8 cellular contexts compared by ENCODE assay signal in genomic region chr15:68279779-68280745, GRCh38. TPM values are rescaled to one million over a fixed set of nuclear protein-coding genes. Genes with fewer than 3 reads are reported as not detected.
A peak's percentile ranks its signal among the peaks of the same experiment; 100 is the strongest.
DNase-seq lines count a peak whose midpoint lies in the region.

No MANE protein-coding gene starts in this region.

- H3K27me3 Mint-ChIP-seq in activated CD4-positive, alpha-beta T cell treated with anti-CD3 and anti-CD28 coated beads, Interleukin-2, amount 10 ng/mL, durations not matched to agents 7 days and 5 days = no peaks in the 10 kb centered on the region
- no peaks in the 10 kb centered on the region for H3K27me3 Mint-ChIP-seq in activated T-helper 2 cell treated with anti-CD3 and anti-CD28 coated beads, Interferon-gamma antibody, Interleukin-2, Interleukin-4, amounts not matched to agents 10 μg/mL and 5 μg/mL and 100 μg/mL, durations not matched to agents 14 hours and 24 hours and 36 hours (ENCODE audit: low read depth)

- H3K4me3 ChIP-seq in iPS-20b (ENCODE audit: low read length) = peak overlapping the region; percentile 98

- H3K27ac ChIP-seq in iPS-20b (ENCODE audit: low read length) = no peak overlapping the region
- H3K27ac ChIP-seq in temporal lobe (ENCODE audit: low read depth, low read length) = peak overlapping the region; percentile 46

- H3K27ac Mint-ChIP-seq in activated CD4-positive, alpha-beta T cell treated with anti-CD3 and anti-CD28 coated beads, Interleukin-2, amount 10 ng/mL, durations not matched to agents 7 days and 5 days = peak overlapping the region; percentile 74
- H3K27ac Mint-ChIP-seq in activated T-helper 2 cell treated with anti-CD3 and anti-CD28 coated beads, Interferon-gamma antibody, Interleukin-2, Interleukin-4, amounts not matched to agents 10 μg/mL and 5 μg/mL and 100 μg/mL, durations not matched to agents 14 hours and 24 hours and 36 hours = peak overlapping the region; percentile 38

- intact Hi-C loops in activated T-helper 2 cell treated with anti-CD3 and anti-CD28 coated beads, Interferon-gamma antibody, Interleukin-2, Interleukin-4, amounts not matched to agents 10 μg/mL and 5 μg/mL and 100 μg/mL, durations not matched to agents 14 hours and 24 hours and 36 hours (cut with micrococcal nuclease) = loop anchor here (2.0 to 5.0 kb wide), 5 partner anchors 19 to 542 kb away; partner anchors contain the start of genes ANP32A, CLN6 and PIAS1

- H3K27me3 ChIP-seq in iPS-20b (ENCODE audit: insufficient read depth, low read length) = no peaks in the 10 kb centered on the region

- H3K4me1 Mint-ChIP-seq in activated CD4-positive, alpha-beta T cell treated with anti-CD3 and anti-CD28 coated beads, Interleukin-2, amount 10 ng/mL, durations not matched to agents 7 days and 5 days = peaks cover 58% of the 10 kb centered on the region
- H3K4me1 Mint-ChIP-seq in activated T-helper 2 cell treated with anti-CD3 and anti-CD28 coated beads, Interferon-gamma antibody, Interleukin-2, Interleukin-4, amounts not matched to agents 10 μg/mL and 5 μg/mL and 100 μg/mL, durations not matched to agents 14 hours and 24 hours and 36 hours (ENCODE audit: low read depth) = peaks cover 36% of the 10 kb centered on the region

- H3K9ac ChIP-seq in iPS-20b (ENCODE audit: low read depth, low read length) = peak overlapping the region; percentile 97; the same call in 1 of the 2 replicates

- H3K4me3 Mint-ChIP-seq in activated CD4-positive, alpha-beta T cell treated with anti-CD3 and anti-CD28 coated beads, Interleukin-2, amount 10 ng/mL, durations not matched to agents 7 days and 5 days = peak overlapping the region; percentile 98
- H3K4me3 Mint-ChIP-seq in activated T-helper 2 cell treated with anti-CD3 and anti-CD28 coated beads, Interferon-gamma antibody, Interleukin-2, Interleukin-4, amounts not matched to agents 10 μg/mL and 5 μg/mL and 100 μg/mL, durations not matched to agents 14 hours and 24 hours and 36 hours (ENCODE audit: low read depth) = peak overlapping the region; percentile 100

- no peak for DNase-seq in activated CD4-positive, alpha-beta T cell treated with anti-CD3 and anti-CD28 coated beads, Interleukin-2, amount 10 ng/mL, durations not matched to agents 7 days and 5 days
- DNase-seq in activated CD4-positive, alpha-beta T cell treated with anti-CD3 and anti-CD28 coated beads, Interleukin-2, amount 50 U/mL, for 48 hours = no peak
- DNase-seq in activated T-helper 2 cell treated with anti-CD3 and anti-CD28 coated beads, Interferon-gamma antibody, Interleukin-2, Interleukin-4, amounts not matched to agents 10 μg/mL and 5 μg/mL and 100 μg/mL, durations not matched to agents 14 hours and 24 hours and 36 hours (ENCODE audit: low spot score) = no peak
- no peak for DNase-seq in D341Med (ENCODE audit: low spot score)
- DNase-seq in stimulated activated CD4-positive, alpha-beta T cell treated with anti-CD3 and anti-CD28 coated beads, Interleukin-4, amount 100 ng/mL, for 24 hours = no peak
- DNase-seq in stimulated activated CD8-positive, alpha-beta memory T cell treated with anti-CD3 and anti-CD28 coated beads, Interleukin-4, amount 100 ng/mL, for 48 hours = no peak

- CTCF ChIA-PET in activated CD4-positive, alpha-beta T cell treated with anti-CD3 and anti-CD28 coated beads, Interleukin-2, amount 10 ng/mL, durations not matched to agents 7 days and 5 days (lab: Charles Lee) = interaction anchor here (1.0 to 1.6 kb wide), 3 partner anchors 9 to 27 kb away, joined by 3 to 4 read pairs (median 4); no protein-coding TSS in a partner anchor

- H3K4me1 ChIP-seq in iPS-20b (ENCODE audit: insufficient read depth, low read length) = peaks cover 32% of the 10 kb centered on the region

- POLR2A ChIA-PET in activated CD4-positive, alpha-beta T cell treated with anti-CD3 and anti-CD28 coated beads, Interleukin-2, amount 10 ng/mL, durations not matched to agents 7 days and 5 days (lab: Charles Lee) = interaction anchor here (0.6 kb wide), 1 partner anchor 14 kb away, joined by 4 read pairs; no protein-coding TSS in a partner anchor

- no peaks in the 10 kb centered on the region for H3K9me3 Mint-ChIP-seq in activated CD4-positive, alpha-beta T cell treated with anti-CD3 and anti-CD28 coated beads, Interleukin-2, amount 10 ng/mL, durations not matched to agents 7 days and 5 days
- H3K9me3 Mint-ChIP-seq in activated T-helper 2 cell treated with anti-CD3 and anti-CD28 coated beads, Interferon-gamma antibody, Interleukin-2, Interleukin-4, amounts not matched to agents 10 μg/mL and 5 μg/mL and 100 μg/mL, durations not matched to agents 14 hours and 24 hours and 36 hours = peaks cover 4% of the 10 kb centered on the region

- H3K9me3 ChIP-seq in iPS-20b (ENCODE audit: insufficient read depth, low read depth, low read length) = no peaks in the 10 kb centered on the region

- peaks cover 13% of the 10 kb centered on the region for H3K36me3 ChIP-seq in iPS-20b (ENCODE audit: insufficient read depth, low read depth, low read length)

- H3K36me3 Mint-ChIP-seq in activated CD4-positive, alpha-beta T cell treated with anti-CD3 and anti-CD28 coated beads, Interleukin-2, amount 10 ng/mL, durations not matched to agents 7 days and 5 days (ENCODE audit: low read depth) = peaks cover 32% of the 10 kb centered on the region
- peaks cover 37% of the 10 kb centered on the region for H3K36me3 Mint-ChIP-seq in activated T-helper 2 cell treated with anti-CD3 and anti-CD28 coated beads, Interferon-gamma antibody, Interleukin-2, Interleukin-4, amounts not matched to agents 10 μg/mL and 5 μg/mL and 100 μg/mL, durations not matched to agents 14 hours and 24 hours and 36 hours (ENCODE audit: low read depth)

RNA-seq across cellular contexts. Expression of gene FEM1B, which starts 2.5 kb away (rescaled TPM):
- 10 to 100 TPM; 51.7 to 66.3 TPM for total RNA-seq in activated CD4-positive, alpha-beta T cell treated with anti-CD3 and anti-CD28 coated beads, Interleukin-2, amount 10 ng/mL, durations not matched to agents 7 days and 5 days
- total RNA-seq in activated T-helper 2 cell treated with anti-CD3 and anti-CD28 coated beads, Interferon-gamma antibody, Interleukin-2, Interleukin-4, amounts not matched to agents 10 μg/mL and 5 μg/mL and 100 μg/mL, durations not matched to agents 14 hours and 24 hours and 36 hours = 45.1 and 50.4 TPM in 2 replicates
- total RNA-seq in temporal lobe = 143 TPM

RNA-seq across cellular contexts. Expression of gene CLN6, which starts 50.5 kb away (rescaled TPM):
- 10 to 100 TPM; 57.6 to 61.9 TPM for total RNA-seq in activated CD4-positive, alpha-beta T cell treated with anti-CD3 and anti-CD28 coated beads, Interleukin-2, amount 10 ng/mL, durations not matched to agents 7 days and 5 days
- total RNA-seq in activated T-helper 2 cell treated with anti-CD3 and anti-CD28 coated beads, Interferon-gamma antibody, Interleukin-2, Interleukin-4, amounts not matched to agents 10 μg/mL and 5 μg/mL and 100 μg/mL, durations not matched to agents 14 hours and 24 hours and 36 hours = 82.4 and 84.9 TPM in 2 replicates
- 2.7 TPM for total RNA-seq in temporal lobe

Comparison
In these comparisons a context has a peak if more than half of its experiments do, and no peak if none do; other contexts are left out.
1. RNA of gene CLN6, which starts 50.5 kb away (total RNA-seq): 82.4 to 84.9 TPM in activated T-helper 2 cell treated with anti-CD3 and anti-CD28 coated beads, Interferon-gamma antibody, Interleukin-2, Interleukin-4, amounts not matched to agents 10 μg/mL and 5 μg/mL and 100 μg/mL, durations not matched to agents 14 hours and 24 hours and 36 hours and 57.6 to 61.9 TPM in activated CD4-positive, alpha-beta T cell treated with anti-CD3 and anti-CD28 coated beads, Interleukin-2, amount 10 ng/mL, durations not matched to agents 7 days and 5 days; 2.7 TPM in temporal lobe (single experiment); every median in the first group is over 10 times any median in the second.